ENCODE assay signal across 13 cellular contexts in genomic region chr6:36139991-36140710, GRCh38. TPM values are rescaled to one million over a fixed set of nuclear protein-coding genes. Genes with fewer than 3 reads are reported as not detected.
DNase-seq lines count a peak whose midpoint lies in the region; ATAC-seq and TF ChIP-seq lines count a peak whose summit lies in the region.
"Had no signal": no experiment of that assay in that cellular context is flagged by ENCODE, and none has a peak within 500 bp of the region (broad histone marks: within the 10 kb centered on the region; RNA-seq: fewer than 3 reads in every experiment).

No MANE protein-coding gene starts in this region.

- H3K9ac ChIP-seq in endodermal cell (ENCODE audit: extremely low read depth, low read length, poor library complexity, severe bottlenecking) (no peak overlapping the region), skeletal muscle tissue (ENCODE audit: low read depth in 1 of 3, low read length in 3 of 3) (peak overlapping the region; percentile 14 to 57 (median 33))

- peaks cover 26% of the 10 kb centered on the region for H3K4me1 Mint-ChIP-seq in activated CD8-positive, alpha-beta memory T cell treated with anti-CD3 and anti-CD28 coated beads, Interleukin-2, amount 10 ng/mL, durations not matched to agents 7 days and 5 days
- H3K4me1 Mint-ChIP-seq in endodermal cell = peaks cover 10% of the 10 kb centered on the region

- intact Hi-C loops in lower leg skin (cut with DNase I; ENCODE audit: low total_unique reads) = loop anchor here (10.0 kb wide), 2 partner anchors 55 to 1635 kb away; partner anchors contain the start of gene BRPF3

- 82 to 84% methylated on average over 8 of the region's 8 CpGs for WGBS in endodermal cell (ENCODE audit: insufficient coverage in 1 of 2, insufficient read length in 1 of 2), 2 experiments
- 66 to 69% methylated on average over 8 of the region's 8 CpGs for WGBS in lower leg skin, 2 donors

- H3K36me3 ChIP-seq in endodermal cell (ENCODE audit: control insufficient read depth, insufficient read depth, low read length) = no peaks in the 10 kb centered on the region
- H3K36me3 ChIP-seq in skeletal muscle tissue (ENCODE audit: control insufficient read depth in 3 of 3, insufficient read depth in 3 of 3, low read length in 3 of 3) = peaks cover 0 to 3% (median 0%) of the 10 kb centered on the region in 3 donors
- H3K36me3 ChIP-seq: vagina had no signal

- H3K27me3 Mint-ChIP-seq in activated CD8-positive, alpha-beta memory T cell treated with anti-CD3 and anti-CD28 coated beads, Interleukin-2, amount 10 ng/mL, durations not matched to agents 7 days and 5 days = no peaks in the 10 kb centered on the region
- H3K27me3 Mint-ChIP-seq in endodermal cell (ENCODE audit: insufficient read depth) = no peaks in the 10 kb centered on the region

- H3K4me3 ChIP-seq in endodermal cell (ENCODE audit: low read length) (no peak overlapping the region), skeletal muscle tissue (ENCODE audit: low read length in 3 of 3) (peak overlapping the region in 1 of 3 donors; percentile 7), lower leg skin (ENCODE audit: low read depth, poor library complexity, severe bottlenecking) (no peak overlapping the region)
- H3K4me3 ChIP-seq: vagina had no signal

- peak overlapping the region; percentile 39 for H3K27ac Mint-ChIP-seq in activated CD8-positive, alpha-beta memory T cell treated with anti-CD3 and anti-CD28 coated beads, Interleukin-2, amount 10 ng/mL, durations not matched to agents 7 days and 5 days
- peak overlapping the region; percentile 49 for H3K27ac Mint-ChIP-seq in endodermal cell

- no peaks in the 10 kb centered on the region for H3K9me3 ChIP-seq in endodermal cell (ENCODE audit: control insufficient read depth, low read length)
- no peaks in the 10 kb centered on the region for H3K9me3 ChIP-seq in skeletal muscle tissue (ENCODE audit: control insufficient read depth in 3 of 3, low read length in 3 of 3)
- H3K9me3 ChIP-seq: vagina had no signal

- TF ChIP-seq POLR2A in lower leg skin (IDR thresholded peaks at IDR 0.05) = no peak

- no peak overlapping the region for H3K27ac ChIP-seq in endodermal cell (ENCODE audit: low read depth, low read length)
- H3K27ac ChIP-seq in skeletal muscle tissue (ENCODE audit: low read depth, low read length) = no peak overlapping the region
- H3K27ac ChIP-seq: vagina had no signal

- no peak for TF ChIP-seq CTCF in endodermal cell (conservative IDR thresholded peaks at IDR 0.05)
- no peak for TF ChIP-seq CTCF in lower leg skin (IDR thresholded peaks at IDR 0.05)

- H3K9me3 Mint-ChIP-seq in activated CD8-positive, alpha-beta memory T cell treated with anti-CD3 and anti-CD28 coated beads, Interleukin-2, amount 10 ng/mL, durations not matched to agents 7 days and 5 days (ENCODE audit: low read depth) = no peaks in the 10 kb centered on the region
- peaks cover under 1% of the 10 kb centered on the region for H3K9me3 Mint-ChIP-seq in endodermal cell

- CTCF ChIA-PET in activated CD8-positive, alpha-beta memory T cell treated with anti-CD3 and anti-CD28 coated beads, Interleukin-2, amount 10 ng/mL, durations not matched to agents 7 days and 5 days (lab: Charles Lee) = interaction anchor here (1.0 to 5.7 kb wide), 5 partner anchors 8 to 218 kb away, joined by 3 to 19 read pairs (median 4); no protein-coding TSS in a partner anchor

- no peaks in the 10 kb centered on the region for H3K27me3 ChIP-seq in endodermal cell (ENCODE audit: control insufficient read depth, insufficient read depth, low read length, poor library complexity, severe bottlenecking)
- H3K27me3 ChIP-seq in skeletal muscle tissue (ENCODE audit: control insufficient read depth in 3 of 3, insufficient read depth in 3 of 3, low read length in 3 of 3) = no peaks in the 10 kb centered on the region
- H3K27me3 ChIP-seq: vagina had no signal

- DNase-seq in activated CD8-positive, alpha-beta memory T cell treated with anti-CD3 and anti-CD28 coated beads, Interleukin-2, amount 10 ng/mL, durations not matched to agents 7 days and 5 days = no peak
- DNase-seq in activated CD8-positive, alpha-beta memory T cell treated with anti-CD3 and anti-CD28 coated beads, Interleukin-2, amount 50 U/mL, for 4 hours = no peak
- DNase-seq in NCI-H2171 treated with DMSO at 0.1 percent for 48 hours (lab: John Stamatoyannopoulos, UW) = peak; percentile 97
- peak; percentile 56 for DNase-seq in endodermal cell
- DNase-seq in stimulated activated CD4-positive, alpha-beta T cell treated with anti-CD3 and anti-CD28 coated beads, Interleukin-4, amount 100 ng/mL, for 1 hour = no peak
- no peak for DNase-seq in NCI-H1092 treated with DMSO at 0.1 percent for 48 hours (lab: John Stamatoyannopoulos, UW)
- DNase-seq in lower leg skin (ENCODE audit: low spot score in 2 of 2) = no peak
- DNase-seq: activated CD4-positive, alpha-beta T cell treated with anti-CD3 and anti-CD28 coated beads, Interleukin-2, amount 50 U/mL, for 48 hours; HCEC 1CT; NCI-H1436 treated with DMSO at 0.1 percent for 48 hours; stimulated activated CD4-positive, alpha-beta T cell treated with anti-CD3 and anti-CD28 coated beads, Interleukin-12 subunit alpha, Interleukin-12 subunit beta, amount 100 ng/mL, for 4 hours had no signal

- H3K4me3 Mint-ChIP-seq in activated CD8-positive, alpha-beta memory T cell treated with anti-CD3 and anti-CD28 coated beads, Interleukin-2, amount 10 ng/mL, durations not matched to agents 7 days and 5 days = no peak overlapping the region
- no peak overlapping the region for H3K4me3 Mint-ChIP-seq in endodermal cell

- H3K36me3 Mint-ChIP-seq in activated CD8-positive, alpha-beta memory T cell treated with anti-CD3 and anti-CD28 coated beads, Interleukin-2, amount 10 ng/mL, durations not matched to agents 7 days and 5 days = peaks cover 19% of the 10 kb centered on the region
- H3K36me3 Mint-ChIP-seq in endodermal cell (ENCODE audit: low read depth) = peaks cover 4% of the 10 kb centered on the region

- no peak for ATAC-seq in activated CD8-positive, alpha-beta memory T cell treated with anti-CD3 and anti-CD28 coated beads, Interleukin-2, amount 10 ng/mL, durations not matched to agents 7 days and 5 days

- peaks cover 3% of the 10 kb centered on the region for H3K4me1 ChIP-seq in endodermal cell (ENCODE audit: control insufficient read depth, insufficient read depth, low read length)
- H3K4me1 ChIP-seq in skeletal muscle tissue (ENCODE audit: control insufficient read depth in 3 of 3, insufficient read depth in 3 of 3, low read length in 3 of 3) = peaks cover 10 to 22% (median 17%) of the 10 kb centered on the region in 3 donors
- H3K4me1 ChIP-seq: vagina had no signal

RNA-seq across cellular contexts. Expression of gene MAPK13, which starts 9.8 kb away (rescaled TPM):
- total RNA-seq in activated CD8-positive, alpha-beta memory T cell treated with anti-CD3 and anti-CD28 coated beads, Interleukin-2, amount 10 ng/mL, durations not matched to agents 7 days and 5 days = 10 to 100 TPM; 33.9 to 35.6 TPM
- total RNA-seq in endodermal cell (10 to 100 TPM; 14.6 to 16.0 TPM), skeletal muscle tissue (3.1 TPM), lower leg skin (100 to 1,000 TPM in 3 of 4 donors, 10 to 100 TPM in 1; 94.4 to 125 (median 116) TPM)
- polyA plus RNA-seq in endodermal cell (2013, experiment 1 of 2) = 3.1 TPM
- 2.1 TPM for polyA plus RNA-seq in endodermal cell (2013, experiment 2 of 2)

RNA-seq across cellular contexts. Expression of gene BRPF3, which starts 56.4 kb away (rescaled TPM):
- 10 to 100 TPM; 13.4 to 14.8 TPM for total RNA-seq in activated CD8-positive, alpha-beta memory T cell treated with anti-CD3 and anti-CD28 coated beads, Interleukin-2, amount 10 ng/mL, durations not matched to agents 7 days and 5 days
- total RNA-seq in endodermal cell (10 to 100 TPM; 30.4 to 46.8 TPM), skeletal muscle tissue (12.5 TPM), lower leg skin (10 to 100 TPM; 13.2 to 21.9 (median 17.6) TPM)
- 31.8 TPM for polyA plus RNA-seq in endodermal cell (2013, experiment 1 of 2)
- polyA plus RNA-seq in endodermal cell (2013, experiment 2 of 2) = 29.9 TPM

Comparison
In these comparisons a context has a peak if more than half of its experiments do, and no peak if none do; other contexts are left out.
1. DNase-seq: peak in NCI-H2171 treated with DMSO at 0.1 percent for 48 hours (single experiment) and endodermal cell (single experiment); none in activated CD8-positive, alpha-beta memory T cell treated with anti-CD3 and anti-CD28 coated beads, Interleukin-2, amount 10 ng/mL, durations not matched to agents 7 days and 5 days (single experiment), activated CD8-positive, alpha-beta memory T cell treated with anti-CD3 and anti-CD28 coated beads, Interleukin-2, amount 50 U/mL, for 4 hours (single experiment), stimulated activated CD4-positive, alpha-beta T cell treated with anti-CD3 and anti-CD28 coated beads, Interleukin-4, amount 100 ng/mL, for 1 hour (single experiment), NCI-H1092 treated with DMSO at 0.1 percent for 48 hours (single experiment) and lower leg skin (0 of 2).